ENCODE assay signal across 14 cellular contexts in the genomic region with DNA sequence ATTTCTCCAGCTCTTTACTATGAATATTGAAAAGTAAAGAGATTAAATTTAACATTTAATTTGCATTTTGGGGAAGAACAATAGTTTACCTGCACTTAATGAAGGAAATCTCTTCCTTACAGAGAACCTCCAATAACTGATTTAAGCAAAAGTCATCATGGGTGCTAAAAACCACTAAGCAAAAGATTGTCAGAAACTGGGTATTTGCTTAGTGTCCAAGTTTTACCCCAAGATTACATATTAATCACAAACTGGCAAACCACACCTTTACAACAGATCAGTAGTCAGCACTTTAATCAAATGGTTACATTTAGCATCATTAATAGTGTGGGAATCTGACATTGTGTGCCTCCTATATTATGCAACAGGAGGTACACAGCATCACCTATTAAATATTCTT. TPM values are rescaled to one million over a fixed set of nuclear protein-coding genes. Genes with fewer than 3 reads are reported as not detected.
A peak's percentile ranks its signal among the peaks of the same experiment; 100 is the strongest.
DNase-seq lines count a peak whose midpoint lies in the region; ATAC-seq and TF ChIP-seq lines count a peak whose summit lies in the region.
"Had no signal": no experiment of that assay in that cellular context is flagged by ENCODE, and none has a peak within 500 bp of the region (broad histone marks: within the 10 kb centered on the region; RNA-seq: fewer than 3 reads in every experiment).

No MANE protein-coding gene starts in this region.

- no peak overlapping the region for H3K27ac Mint-ChIP-seq in T-helper 1 cell treated with Interleukin-12 subunit alpha and Interleukin-12 subunit beta and Interleukin-4 antibody, amounts not matched to agents 30 μg/mL and 1 μg/mL, for 36 hours
- H3K27ac Mint-ChIP-seq in activated T-helper 2 cell treated with anti-CD3 and anti-CD28 coated beads, Interferon-gamma antibody, Interleukin-2, Interleukin-4, amounts not matched to agents 10 μg/mL and 5 μg/mL and 100 μg/mL, durations not matched to agents 14 hours and 24 hours and 36 hours, result no peak overlapping the region
- peak overlapping the region in 3 of 10 donors; percentile 34 to 98 (median 34) for H3K27ac Mint-ChIP-seq in naive thymus-derived CD8-positive, alpha-beta T cell
- H3K27ac Mint-ChIP-seq in HFFc6, result no peak overlapping the region

- peaks cover 39% of the 10 kb centered on the region for H3K4me1 Mint-ChIP-seq in T-helper 1 cell treated with Interleukin-12 subunit alpha and Interleukin-12 subunit beta and Interleukin-4 antibody, amounts not matched to agents 30 μg/mL and 1 μg/mL, for 36 hours (ENCODE audit: low read depth)
- peaks cover 60% of the 10 kb centered on the region for H3K4me1 Mint-ChIP-seq in activated T-helper 2 cell treated with anti-CD3 and anti-CD28 coated beads, Interferon-gamma antibody, Interleukin-2, Interleukin-4, amounts not matched to agents 10 μg/mL and 5 μg/mL and 100 μg/mL, durations not matched to agents 14 hours and 24 hours and 36 hours (ENCODE audit: low read depth)
- peaks cover 28 to 66% (median 55%) of the 10 kb centered on the region in 4 donors for H3K4me1 Mint-ChIP-seq in naive thymus-derived CD8-positive, alpha-beta T cell
- peaks cover 18% of the 10 kb centered on the region for H3K4me1 Mint-ChIP-seq in HFFc6 (ENCODE audit: low read depth)

- H3K36me3 ChIP-seq in HUES6 (ENCODE audit: control insufficient read depth, insufficient read depth, low read length), result peaks cover 19% of the 10 kb centered on the region
- H3K36me3 ChIP-seq: upper lobe of right lung had no signal

- TF ChIP-seq CTCF in HFFc6 (IDR thresholded peaks at IDR 0.05), result no peak

- peaks cover 23% of the 10 kb centered on the region for H3K9me3 ChIP-seq in HUES6 (ENCODE audit: control insufficient read depth, insufficient read depth, low read depth, low read length)
- H3K9me3 ChIP-seq: upper lobe of right lung had no signal

- H3K9me3 Mint-ChIP-seq in T-helper 1 cell treated with Interleukin-12 subunit alpha and Interleukin-12 subunit beta and Interleukin-4 antibody, amounts not matched to agents 30 μg/mL and 1 μg/mL, for 36 hours, result no peaks in the 10 kb centered on the region
- H3K9me3 Mint-ChIP-seq in activated T-helper 2 cell treated with anti-CD3 and anti-CD28 coated beads, Interferon-gamma antibody, Interleukin-2, Interleukin-4, amounts not matched to agents 10 μg/mL and 5 μg/mL and 100 μg/mL, durations not matched to agents 14 hours and 24 hours and 36 hours, result peaks cover 4% of the 10 kb centered on the region
- no peaks in the 10 kb centered on the region for H3K9me3 Mint-ChIP-seq in naive thymus-derived CD8-positive, alpha-beta T cell
- H3K9me3 Mint-ChIP-seq in HFFc6, result no peaks in the 10 kb centered on the region

- peak overlapping the region; percentile 92 for H3K4me3 Mint-ChIP-seq in T-helper 1 cell treated with Interleukin-12 subunit alpha and Interleukin-12 subunit beta and Interleukin-4 antibody, amounts not matched to agents 30 μg/mL and 1 μg/mL, for 36 hours
- H3K4me3 Mint-ChIP-seq in activated T-helper 2 cell treated with anti-CD3 and anti-CD28 coated beads, Interferon-gamma antibody, Interleukin-2, Interleukin-4, amounts not matched to agents 10 μg/mL and 5 μg/mL and 100 μg/mL, durations not matched to agents 14 hours and 24 hours and 36 hours (ENCODE audit: low read depth), result peak overlapping the region; percentile 67
- peak overlapping the region in 9 of 10 donors; percentile 26 to 98 (median 68) for H3K4me3 Mint-ChIP-seq in naive thymus-derived CD8-positive, alpha-beta T cell
- no peak overlapping the region for H3K4me3 Mint-ChIP-seq in HFFc6

- intact Hi-C loops in activated T-helper 2 cell treated with anti-CD3 and anti-CD28 coated beads, Interferon-gamma antibody, Interleukin-2, Interleukin-4, amounts not matched to agents 10 μg/mL and 5 μg/mL and 100 μg/mL, durations not matched to agents 14 hours and 24 hours and 36 hours (cut with micrococcal nuclease), result loop anchor here (2.0 to 10.0 kb wide), 2 partner anchors 65 to 667 kb away; no protein-coding TSS in a partner anchor

- no peak overlapping the region for H3K9ac ChIP-seq in HUES6 (ENCODE audit: low read length)

- peaks cover 4% of the 10 kb centered on the region for H3K27me3 Mint-ChIP-seq in T-helper 1 cell treated with Interleukin-12 subunit alpha and Interleukin-12 subunit beta and Interleukin-4 antibody, amounts not matched to agents 30 μg/mL and 1 μg/mL, for 36 hours (ENCODE audit: low read depth)
- H3K27me3 Mint-ChIP-seq in activated T-helper 2 cell treated with anti-CD3 and anti-CD28 coated beads, Interferon-gamma antibody, Interleukin-2, Interleukin-4, amounts not matched to agents 10 μg/mL and 5 μg/mL and 100 μg/mL, durations not matched to agents 14 hours and 24 hours and 36 hours (ENCODE audit: low read depth), result no peaks in the 10 kb centered on the region
- no peaks in the 10 kb centered on the region for H3K27me3 Mint-ChIP-seq in naive thymus-derived CD8-positive, alpha-beta T cell
- peaks cover 1% of the 10 kb centered on the region; the same call in 1 of the 2 replicates for H3K27me3 Mint-ChIP-seq in HFFc6 (ENCODE audit: insufficient read depth)

- H3K27me3 ChIP-seq in HUES6 (ENCODE audit: control insufficient read depth, insufficient read depth, low read length), result no peaks in the 10 kb centered on the region
- H3K27me3 ChIP-seq: upper lobe of right lung had no signal

- H3K36me3 Mint-ChIP-seq in T-helper 1 cell treated with Interleukin-12 subunit alpha and Interleukin-12 subunit beta and Interleukin-4 antibody, amounts not matched to agents 30 μg/mL and 1 μg/mL, for 36 hours (ENCODE audit: low read depth), result peaks cover 11% of the 10 kb centered on the region
- H3K36me3 Mint-ChIP-seq in activated T-helper 2 cell treated with anti-CD3 and anti-CD28 coated beads, Interferon-gamma antibody, Interleukin-2, Interleukin-4, amounts not matched to agents 10 μg/mL and 5 μg/mL and 100 μg/mL, durations not matched to agents 14 hours and 24 hours and 36 hours (ENCODE audit: low read depth), result peaks cover 29% of the 10 kb centered on the region
- peaks cover 0 to 14% (median 7%) of the 10 kb centered on the region in 3 donors for H3K36me3 Mint-ChIP-seq in naive thymus-derived CD8-positive, alpha-beta T cell
- peaks cover 4% of the 10 kb centered on the region; the same call in 1 of the 2 replicates for H3K36me3 Mint-ChIP-seq in HFFc6 (ENCODE audit: low read depth)

- POLR2A ChIA-PET in naive thymus-derived CD8-positive, alpha-beta T cell (lab: Charles Lee), result no interaction called here

- DNase-seq in T-helper 1 cell (no peak), HPDE6-E6E7 (ENCODE audit: extremely low spot score) (no peak), HFFc6 (no peak)
- DNase-seq in activated T-helper 2 cell treated with anti-CD3 and anti-CD28 coated beads, Interferon-gamma antibody, Interleukin-2, Interleukin-4, amounts not matched to agents 10 μg/mL and 5 μg/mL and 100 μg/mL, durations not matched to agents 14 hours and 24 hours and 36 hours (ENCODE audit: low spot score), result no peak
- DNase-seq in naive thymus-derived CD8-positive, alpha-beta T cell, result no peak
- DNase-seq: glutamatergic neuron, NCI-H1105, nucleus accumbens, upper lobe of right lung had no signal

- ATAC-seq in naive thymus-derived CD8-positive, alpha-beta T cell, result no peak
- no peak for ATAC-seq in HG02885 (IDR thresholded peaks at IDR 0.05; ENCODE audit: poor library complexity, unreplicated experiment)
- ATAC-seq: upper lobe of right lung had no signal

- H3K4me3 ChIP-seq in HUES6 (ENCODE audit: low read depth, low read length), result peak overlapping the region; percentile 88
- H3K4me3 ChIP-seq: upper lobe of right lung had no signal

- H3K4me1 ChIP-seq in HUES6 (ENCODE audit: control insufficient read depth, insufficient read depth, low read length), result peaks cover 33% of the 10 kb centered on the region

- no peak overlapping the region for H3K27ac ChIP-seq in HUES6 (ENCODE audit: low read depth, low read length)
- H3K27ac ChIP-seq: 22Rv1, RWPE1, upper lobe of right lung had no signal

RNA-seq across cellular contexts. Expression of a gene that starts 2.7 kb away (rescaled TPM):
- total RNA-seq in activated T-helper 2 cell treated with anti-CD3 and anti-CD28 coated beads, Interferon-gamma antibody, Interleukin-2, Interleukin-4, amounts not matched to agents 10 μg/mL and 5 μg/mL and 100 μg/mL, durations not matched to agents 14 hours and 24 hours and 36 hours, result 36.0 and 36.1 TPM in 2 replicates
- 10 to 100 TPM; 86.8 to 90.1 TPM for total RNA-seq in naive thymus-derived CD8-positive, alpha-beta T cell
- 1 to 10 TPM; 5.9 to 7.9 (median 7.3) TPM for polyA plus RNA-seq in naive thymus-derived CD8-positive, alpha-beta T cell
- total RNA-seq in HFFc6 (2021; fragmentation: NEBNext Ultra II Directional; extraction: Animal tissue kit (Norgen Biotek cat#: 25700)), result 10 to 100 TPM in 5 of 6 experiments, 1 to 10 TPM in 1; 9.4 to 16.5 (median 12.4) TPM
